Comparison of ENCODE assay signal across 1 cellular context in the genomic region with DNA sequence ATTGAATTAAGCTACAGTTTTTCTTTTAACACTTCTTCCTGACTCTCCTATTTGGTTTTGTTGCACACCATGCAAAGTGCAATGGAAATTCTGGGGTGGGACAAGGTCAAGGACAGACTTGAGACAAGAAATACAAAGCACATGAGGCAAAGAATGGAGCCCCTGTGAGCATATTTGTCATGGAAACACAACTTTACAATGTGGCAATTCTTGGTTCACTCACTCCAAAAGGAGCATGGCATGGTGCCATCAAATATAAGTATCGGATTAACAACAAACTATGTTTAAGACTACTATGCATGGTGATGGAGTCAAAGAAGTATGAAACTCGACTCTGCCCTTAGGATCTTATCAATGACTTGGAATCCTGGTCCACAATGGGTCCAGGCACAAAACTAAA.
TF ChIP-seq lines count a peak whose summit lies in the region.

No MANE protein-coding gene starts in this region.

TF ChIP-seq in A549, 52 proteins besides CTCF, POLR2A, EP300 and RAD21 (continued from another document):
- TF ChIP-seq, protein P1, sequence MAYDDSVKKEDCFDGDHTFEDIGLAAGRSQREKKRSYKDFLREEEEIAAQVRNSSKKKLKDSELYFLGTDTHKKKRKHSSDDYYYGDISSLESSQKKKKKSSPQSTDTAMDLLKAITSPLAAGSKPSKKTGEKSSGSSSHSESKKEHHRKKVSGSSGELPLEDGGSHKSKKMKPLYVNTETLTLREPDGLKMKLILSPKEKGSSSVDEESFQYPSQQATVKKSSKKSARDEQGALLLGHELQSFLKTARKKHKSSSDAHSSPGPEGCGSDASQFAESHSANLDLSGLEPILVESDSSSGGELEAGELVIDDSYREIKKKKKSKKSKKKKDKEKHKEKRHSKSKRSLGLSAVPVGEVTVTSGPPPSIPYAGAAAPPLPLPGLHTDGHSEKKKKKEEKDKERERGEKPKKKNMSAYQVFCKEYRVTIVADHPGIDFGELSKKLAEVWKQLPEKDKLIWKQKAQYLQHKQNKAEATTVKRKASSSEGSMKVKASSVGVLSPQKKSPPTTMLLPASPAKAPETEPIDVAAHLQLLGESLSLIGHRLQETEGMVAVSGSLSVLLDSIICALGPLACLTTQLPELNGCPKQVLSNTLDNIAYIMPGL (CRISPR knock-in tag; IDR thresholded peaks at IDR 0.05; ENCODE audit: borderline replicate concordance), result no peak
- TF ChIP-seq ZFP36 (IDR thresholded peaks at IDR 0.05; ENCODE audit: borderline replicate concordance, partially characterized antibody) (no peak), HOXB13 (CRISPR knock-in tag; IDR thresholded peaks at IDR 0.05; ENCODE audit: low read depth) (no peak), CBX2 (IDR thresholded peaks at IDR 0.05; ENCODE audit: borderline replicate concordance, low read depth) (no peak), HOXA7 (CRISPR knock-in tag; IDR thresholded peaks at IDR 0.05) (no peak), ESRRA (IDR thresholded peaks at IDR 0.05; ENCODE audit: borderline replicate concordance, low read length) (no peak), BHLHE40 (IDR thresholded peaks at IDR 0.05; ENCODE audit: low read depth, low read length) (no peak), RCOR1 (IDR thresholded peaks at IDR 0.05; ENCODE audit: low read depth, low read length) (no peak), ZC3H11A (IDR thresholded peaks at IDR 0.05) (no peak), RARB (CRISPR knock-in tag; IDR thresholded peaks at IDR 0.05) (no peak)
- TF ChIP-seq, protein P2, sequence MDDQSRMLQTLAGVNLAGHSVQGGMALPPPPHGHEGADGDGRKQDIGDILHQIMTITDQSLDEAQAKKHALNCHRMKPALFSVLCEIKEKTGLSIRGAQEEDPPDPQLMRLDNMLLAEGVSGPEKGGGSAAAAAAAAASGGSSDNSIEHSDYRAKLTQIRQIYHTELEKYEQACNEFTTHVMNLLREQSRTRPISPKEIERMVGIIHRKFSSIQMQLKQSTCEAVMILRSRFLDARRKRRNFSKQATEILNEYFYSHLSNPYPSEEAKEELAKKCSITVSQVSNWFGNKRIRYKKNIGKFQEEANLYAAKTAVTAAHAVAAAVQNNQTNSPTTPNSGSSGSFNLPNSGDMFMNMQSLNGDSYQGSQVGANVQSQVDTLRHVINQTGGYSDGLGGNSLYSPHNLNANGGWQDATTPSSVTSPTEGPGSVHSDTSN (IDR thresholded peaks at IDR 0.05), result no peak
- TF ChIP-seq, protein P3, sequence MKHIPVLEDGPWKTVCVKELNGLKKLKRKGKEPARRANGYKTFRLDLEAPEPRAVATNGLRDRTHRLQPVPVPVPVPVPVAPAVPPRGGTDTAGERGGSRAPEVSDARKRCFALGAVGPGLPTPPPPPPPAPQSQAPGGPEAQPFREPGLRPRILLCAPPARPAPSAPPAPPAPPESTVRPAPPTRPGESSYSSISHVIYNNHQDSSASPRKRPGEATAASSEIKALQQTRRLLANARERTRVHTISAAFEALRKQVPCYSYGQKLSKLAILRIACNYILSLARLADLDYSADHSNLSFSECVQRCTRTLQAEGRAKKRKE (CRISPR knock-in tag; IDR thresholded peaks at IDR 0.05; ENCODE audit: low read depth), result no peak
